ENCODE assay signal across 16 cellular contexts in genomic region chr3:82000350-82000749, GRCh38.
"Had no signal": no experiment of that assay in that cellular context is flagged by ENCODE, and none has a peak within 500 bp of the region (broad histone marks: within the 10 kb centered on the region; RNA-seq: fewer than 3 reads in every experiment).

No MANE protein-coding gene starts in this region.

- H3K36me3 ChIP-seq: esophagus squamous epithelium, gastroesophageal sphincter had no signal

- H3K4me3 ChIP-seq: esophagus squamous epithelium, gastroesophageal sphincter, lung had no signal

- H3K27ac ChIP-seq: esophagus squamous epithelium, gastroesophageal sphincter had no signal

- H3K9me3 ChIP-seq: esophagus squamous epithelium, gastroesophageal sphincter had no signal

- FAIRE-seq: colon, small intestine, urothelium cell line had no signal

- H3K27me3 ChIP-seq: esophagus squamous epithelium, gastroesophageal sphincter had no signal

- DNase-seq: effector memory CD8-positive, alpha-beta T cell; esophagus squamous epithelium; foreskin fibroblast; islet precursor cell; left ventricle myocardium superior; mesenchymal stem cell; naive B cell; nephron progenitor cell; right cardiac atrium; small intestine; stimulated activated CD4-positive, alpha-beta T cell treated with anti-CD3 and anti-CD28 coated beads, Interleukin-12 subunit alpha, Interleukin-12 subunit beta, amount 100 ng/mL, for 4 hours; stimulated activated naive CD4-positive, alpha-beta T cell treated with Interleukin-2 at 50 U/mL for 16 hours had no signal

- H3K4me1 ChIP-seq: esophagus squamous epithelium, gastroesophageal sphincter had no signal
